ENCODE assay signal across 2 cellular contexts in the genomic region with DNA sequence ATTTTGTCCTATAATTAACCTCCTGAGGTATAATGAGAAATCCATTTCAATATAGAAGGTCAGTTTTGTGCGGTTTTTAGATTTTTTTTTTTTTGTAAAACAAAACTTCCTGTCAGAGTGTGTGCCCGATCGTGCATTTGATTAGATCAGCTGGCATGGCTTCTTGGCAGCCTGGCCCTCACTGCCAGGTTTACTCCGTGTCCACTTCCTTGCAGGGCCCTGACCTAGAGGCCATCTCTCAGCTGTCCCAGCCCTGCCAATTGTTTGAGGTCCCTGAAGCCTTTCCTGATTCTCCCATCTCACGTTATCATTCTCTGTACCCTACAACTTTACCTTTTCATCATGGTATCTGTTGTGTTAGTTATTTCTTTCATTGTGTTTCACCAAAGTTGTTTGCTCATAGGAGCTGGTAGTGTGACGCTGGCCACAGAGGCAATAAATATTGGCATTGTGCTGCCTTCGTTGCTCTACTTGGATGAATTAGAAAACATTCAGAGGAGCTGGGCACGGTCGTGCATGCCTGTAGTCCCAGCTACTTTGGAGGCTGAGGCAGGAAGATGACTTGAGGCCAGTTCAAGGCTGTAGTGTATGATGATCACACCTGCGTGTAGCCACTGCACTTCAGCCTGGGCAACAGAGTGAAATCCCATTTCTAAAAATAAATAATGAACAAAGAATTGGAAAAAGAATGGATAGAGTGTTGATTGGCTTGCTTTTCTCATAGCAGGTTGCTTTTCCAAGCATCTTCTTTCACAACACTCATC.
TF ChIP-seq lines count a peak whose summit lies in the region.

No MANE protein-coding gene starts in this region.

TF ChIP-seq in GM23338, 12 proteins besides CTCF, POLR2A, EP300 and RAD21 (continued from another document):
- TF ChIP-seq CREB1 (CRISPR knock-in tag; IDR thresholded peaks at IDR 0.05; ENCODE audit: low read depth) (no peak), ZNF114 (CRISPR knock-in tag; IDR thresholded peaks at IDR 0.05) (no peak), EZH2 (IDR thresholded peaks at IDR 0.05; ENCODE audit: low read depth, unreplicated experiment) (no peak), NANOG (IDR thresholded peaks at IDR 0.05; ENCODE audit: borderline replicate concordance) (no peak)
- TF ChIP-seq, protein P1, sequence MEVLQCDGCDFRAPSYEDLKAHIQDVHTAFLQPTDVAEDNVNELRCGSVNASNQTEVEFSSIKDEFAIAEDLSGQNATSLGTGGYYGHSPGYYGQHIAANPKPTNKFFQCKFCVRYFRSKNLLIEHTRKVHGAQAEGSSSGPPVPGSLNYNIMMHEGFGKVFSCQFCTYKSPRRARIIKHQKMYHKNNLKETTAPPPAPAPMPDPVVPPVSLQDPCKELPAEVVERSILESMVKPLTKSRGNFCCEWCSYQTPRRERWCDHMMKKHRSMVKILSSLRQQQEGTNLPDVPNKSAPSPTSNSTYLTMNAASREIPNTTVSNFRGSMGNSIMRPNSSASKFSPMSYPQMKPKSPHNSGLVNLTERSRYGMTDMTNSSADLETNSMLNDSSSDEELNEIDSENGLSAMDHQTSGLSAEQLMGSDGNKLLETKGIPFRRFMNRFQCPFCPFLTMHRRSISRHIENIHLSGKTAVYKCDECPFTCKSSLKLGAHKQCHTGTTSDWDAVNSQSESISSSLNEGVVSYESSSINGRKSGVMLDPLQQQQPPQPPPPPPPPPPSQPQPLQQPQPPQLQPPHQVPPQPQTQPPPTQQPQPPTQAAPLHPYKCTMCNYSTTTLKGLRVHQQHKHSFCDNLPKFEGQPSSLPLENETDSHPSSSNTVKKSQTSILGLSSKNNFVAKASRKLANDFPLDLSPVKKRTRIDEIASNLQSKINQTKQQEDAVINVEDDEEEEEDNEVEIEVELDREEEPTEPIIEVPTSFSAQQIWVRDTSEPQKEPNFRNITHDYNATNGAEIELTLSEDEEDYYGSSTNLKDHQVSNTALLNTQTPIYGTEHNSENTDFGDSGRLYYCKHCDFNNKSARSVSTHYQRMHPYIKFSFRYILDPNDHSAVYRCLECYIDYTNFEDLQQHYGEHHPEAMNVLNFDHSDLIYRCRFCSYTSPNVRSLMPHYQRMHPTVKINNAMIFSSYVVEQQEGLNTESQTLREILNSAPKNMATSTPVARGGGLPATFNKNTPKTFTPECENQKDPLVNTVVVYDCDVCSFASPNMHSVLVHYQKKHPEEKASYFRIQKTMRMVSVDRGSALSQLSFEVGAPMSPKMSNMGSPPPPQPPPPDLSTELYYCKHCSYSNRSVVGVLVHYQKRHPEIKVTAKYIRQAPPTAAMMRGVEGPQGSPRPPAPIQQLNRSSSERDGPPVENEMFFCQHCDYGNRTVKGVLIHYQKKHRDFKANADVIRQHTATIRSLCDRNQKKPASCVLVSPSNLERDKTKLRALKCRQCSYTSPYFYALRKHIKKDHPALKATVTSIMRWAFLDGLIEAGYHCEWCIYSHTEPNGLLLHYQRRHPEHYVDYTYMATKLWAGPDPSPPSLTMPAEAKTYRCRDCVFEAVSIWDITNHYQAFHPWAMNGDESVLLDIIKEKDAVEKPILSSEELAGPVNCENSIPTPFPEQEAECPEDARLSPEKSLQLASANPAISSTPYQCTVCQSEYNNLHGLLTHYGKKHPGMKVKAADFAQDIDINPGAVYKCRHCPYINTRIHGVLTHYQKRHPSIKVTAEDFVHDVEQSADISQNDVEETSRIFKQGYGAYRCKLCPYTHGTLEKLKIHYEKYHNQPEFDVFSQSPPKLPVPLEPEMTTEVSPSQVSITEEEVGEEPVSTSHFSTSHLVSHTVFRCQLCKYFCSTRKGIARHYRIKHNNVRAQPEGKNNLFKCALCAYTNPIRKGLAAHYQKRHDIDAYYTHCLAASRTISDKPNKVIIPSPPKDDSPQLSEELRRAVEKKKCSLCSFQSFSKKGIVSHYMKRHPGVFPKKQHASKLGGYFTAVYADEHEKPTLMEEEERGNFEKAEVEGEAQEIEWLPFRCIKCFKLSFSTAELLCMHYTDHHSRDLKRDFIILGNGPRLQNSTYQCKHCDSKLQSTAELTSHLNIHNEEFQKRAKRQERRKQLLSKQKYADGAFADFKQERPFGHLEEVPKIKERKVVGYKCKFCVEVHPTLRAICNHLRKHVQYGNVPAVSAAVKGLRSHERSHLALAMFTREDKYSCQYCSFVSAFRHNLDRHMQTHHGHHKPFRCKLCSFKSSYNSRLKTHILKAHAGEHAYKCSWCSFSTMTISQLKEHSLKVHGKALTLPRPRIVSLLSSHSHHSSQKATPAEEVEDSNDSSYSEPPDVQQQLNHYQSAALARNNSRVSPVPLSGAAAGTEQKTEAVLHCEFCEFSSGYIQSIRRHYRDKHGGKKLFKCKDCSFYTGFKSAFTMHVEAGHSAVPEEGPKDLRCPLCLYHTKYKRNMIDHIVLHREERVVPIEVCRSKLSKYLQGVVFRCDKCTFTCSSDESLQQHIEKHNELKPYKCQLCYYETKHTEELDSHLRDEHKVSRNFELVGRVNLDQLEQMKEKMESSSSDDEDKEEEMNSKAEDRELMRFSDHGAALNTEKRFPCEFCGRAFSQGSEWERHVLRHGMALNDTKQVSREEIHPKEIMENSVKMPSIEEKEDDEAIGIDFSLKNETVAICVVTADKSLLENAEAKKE (CRISPR knock-in tag; IDR thresholded peaks at IDR 0.05) = no peak
- TF ChIP-seq, protein P2, sequence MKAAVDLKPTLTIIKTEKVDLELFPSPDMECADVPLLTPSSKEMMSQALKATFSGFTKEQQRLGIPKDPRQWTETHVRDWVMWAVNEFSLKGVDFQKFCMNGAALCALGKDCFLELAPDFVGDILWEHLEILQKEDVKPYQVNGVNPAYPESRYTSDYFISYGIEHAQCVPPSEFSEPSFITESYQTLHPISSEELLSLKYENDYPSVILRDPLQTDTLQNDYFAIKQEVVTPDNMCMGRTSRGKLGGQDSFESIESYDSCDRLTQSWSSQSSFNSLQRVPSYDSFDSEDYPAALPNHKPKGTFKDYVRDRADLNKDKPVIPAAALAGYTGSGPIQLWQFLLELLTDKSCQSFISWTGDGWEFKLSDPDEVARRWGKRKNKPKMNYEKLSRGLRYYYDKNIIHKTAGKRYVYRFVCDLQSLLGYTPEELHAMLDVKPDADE (IDR thresholded peaks at IDR 0.05) = no peak

TF ChIP-seq in WTC11, 78 proteins besides CTCF, POLR2A, EP300 and RAD21 (continued from another document):
- TF ChIP-seq, protein P3, sequence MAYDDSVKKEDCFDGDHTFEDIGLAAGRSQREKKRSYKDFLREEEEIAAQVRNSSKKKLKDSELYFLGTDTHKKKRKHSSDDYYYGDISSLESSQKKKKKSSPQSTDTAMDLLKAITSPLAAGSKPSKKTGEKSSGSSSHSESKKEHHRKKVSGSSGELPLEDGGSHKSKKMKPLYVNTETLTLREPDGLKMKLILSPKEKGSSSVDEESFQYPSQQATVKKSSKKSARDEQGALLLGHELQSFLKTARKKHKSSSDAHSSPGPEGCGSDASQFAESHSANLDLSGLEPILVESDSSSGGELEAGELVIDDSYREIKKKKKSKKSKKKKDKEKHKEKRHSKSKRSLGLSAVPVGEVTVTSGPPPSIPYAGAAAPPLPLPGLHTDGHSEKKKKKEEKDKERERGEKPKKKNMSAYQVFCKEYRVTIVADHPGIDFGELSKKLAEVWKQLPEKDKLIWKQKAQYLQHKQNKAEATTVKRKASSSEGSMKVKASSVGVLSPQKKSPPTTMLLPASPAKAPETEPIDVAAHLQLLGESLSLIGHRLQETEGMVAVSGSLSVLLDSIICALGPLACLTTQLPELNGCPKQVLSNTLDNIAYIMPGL (CRISPR knock-in tag; IDR thresholded peaks at IDR 0.05) = no peak
- TF ChIP-seq, protein P4, sequence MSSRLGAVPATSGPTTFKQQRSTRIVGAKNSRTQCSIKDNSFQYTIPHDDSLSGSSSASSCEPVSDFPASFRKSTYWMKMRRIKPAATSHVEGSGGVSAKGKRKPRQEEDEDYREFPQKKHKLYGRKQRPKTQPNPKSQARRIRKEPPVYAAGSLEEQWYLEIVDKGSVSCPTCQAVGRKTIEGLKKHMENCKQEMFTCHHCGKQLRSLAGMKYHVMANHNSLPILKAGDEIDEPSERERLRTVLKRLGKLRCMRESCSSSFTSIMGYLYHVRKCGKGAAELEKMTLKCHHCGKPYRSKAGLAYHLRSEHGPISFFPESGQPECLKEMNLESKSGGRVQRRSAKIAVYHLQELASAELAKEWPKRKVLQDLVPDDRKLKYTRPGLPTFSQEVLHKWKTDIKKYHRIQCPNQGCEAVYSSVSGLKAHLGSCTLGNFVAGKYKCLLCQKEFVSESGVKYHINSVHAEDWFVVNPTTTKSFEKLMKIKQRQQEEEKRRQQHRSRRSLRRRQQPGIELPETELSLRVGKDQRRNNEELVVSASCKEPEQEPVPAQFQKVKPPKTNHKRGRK (CRISPR knock-in tag; IDR thresholded peaks at IDR 0.05; ENCODE audit: borderline replicate concordance) = no peak
- TF ChIP-seq SMAD3 (CRISPR knock-in tag; IDR thresholded peaks at IDR 0.05; ENCODE audit: borderline replicate concordance) = no peak
- TF ChIP-seq, protein P5, sequence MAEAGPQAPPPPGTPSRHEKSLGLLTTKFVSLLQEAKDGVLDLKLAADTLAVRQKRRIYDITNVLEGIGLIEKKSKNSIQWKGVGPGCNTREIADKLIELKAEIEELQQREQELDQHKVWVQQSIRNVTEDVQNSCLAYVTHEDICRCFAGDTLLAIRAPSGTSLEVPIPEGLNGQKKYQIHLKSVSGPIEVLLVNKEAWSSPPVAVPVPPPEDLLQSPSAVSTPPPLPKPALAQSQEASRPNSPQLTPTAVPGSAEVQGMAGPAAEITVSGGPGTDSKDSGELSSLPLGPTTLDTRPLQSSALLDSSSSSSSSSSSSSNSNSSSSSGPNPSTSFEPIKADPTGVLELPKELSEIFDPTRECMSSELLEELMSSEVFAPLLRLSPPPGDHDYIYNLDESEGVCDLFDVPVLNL (CRISPR knock-in tag; IDR thresholded peaks at IDR 0.05; ENCODE audit: borderline replicate concordance, low read depth) = no peak
- TF ChIP-seq, protein P6, sequence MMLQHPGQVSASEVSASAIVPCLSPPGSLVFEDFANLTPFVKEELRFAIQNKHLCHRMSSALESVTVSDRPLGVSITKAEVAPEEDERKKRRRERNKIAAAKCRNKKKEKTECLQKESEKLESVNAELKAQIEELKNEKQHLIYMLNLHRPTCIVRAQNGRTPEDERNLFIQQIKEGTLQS (CRISPR knock-in tag; conservative IDR thresholded peaks at IDR 0.05) = no peak
- no peak for TF ChIP-seq ZBTB21 (CRISPR knock-in tag; IDR thresholded peaks at IDR 0.05; ENCODE audit: borderline replicate concordance)
- TF ChIP-seq TP53 (CRISPR knock-in tag; IDR thresholded peaks at IDR 0.05) = no peak
- no peak for TF ChIP-seq NR3C1 (CRISPR knock-in tag; conservative IDR thresholded peaks at IDR 0.05; ENCODE audit: low read depth)
- no peak for TF ChIP-seq NFYB (CRISPR knock-in tag; conservative IDR thresholded peaks at IDR 0.05; ENCODE audit: low read depth)
- no peak for TF ChIP-seq MXD4 (CRISPR knock-in tag; IDR thresholded peaks at IDR 0.05; ENCODE audit: borderline replicate concordance)
- no peak for TF ChIP-seq MYBL2 (CRISPR knock-in tag; IDR thresholded peaks at IDR 0.05)
- TF ChIP-seq, protein P7, sequence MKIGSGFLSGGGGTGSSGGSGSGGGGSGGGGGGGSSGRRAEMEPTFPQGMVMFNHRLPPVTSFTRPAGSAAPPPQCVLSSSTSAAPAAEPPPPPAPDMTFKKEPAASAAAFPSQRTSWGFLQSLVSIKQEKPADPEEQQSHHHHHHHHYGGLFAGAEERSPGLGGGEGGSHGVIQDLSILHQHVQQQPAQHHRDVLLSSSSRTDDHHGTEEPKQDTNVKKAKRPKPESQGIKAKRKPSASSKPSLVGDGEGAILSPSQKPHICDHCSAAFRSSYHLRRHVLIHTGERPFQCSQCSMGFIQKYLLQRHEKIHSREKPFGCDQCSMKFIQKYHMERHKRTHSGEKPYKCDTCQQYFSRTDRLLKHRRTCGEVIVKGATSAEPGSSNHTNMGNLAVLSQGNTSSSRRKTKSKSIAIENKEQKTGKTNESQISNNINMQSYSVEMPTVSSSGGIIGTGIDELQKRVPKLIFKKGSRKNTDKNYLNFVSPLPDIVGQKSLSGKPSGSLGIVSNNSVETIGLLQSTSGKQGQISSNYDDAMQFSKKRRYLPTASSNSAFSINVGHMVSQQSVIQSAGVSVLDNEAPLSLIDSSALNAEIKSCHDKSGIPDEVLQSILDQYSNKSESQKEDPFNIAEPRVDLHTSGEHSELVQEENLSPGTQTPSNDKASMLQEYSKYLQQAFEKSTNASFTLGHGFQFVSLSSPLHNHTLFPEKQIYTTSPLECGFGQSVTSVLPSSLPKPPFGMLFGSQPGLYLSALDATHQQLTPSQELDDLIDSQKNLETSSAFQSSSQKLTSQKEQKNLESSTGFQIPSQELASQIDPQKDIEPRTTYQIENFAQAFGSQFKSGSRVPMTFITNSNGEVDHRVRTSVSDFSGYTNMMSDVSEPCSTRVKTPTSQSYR (CRISPR knock-in tag; IDR thresholded peaks at IDR 0.05) = no peak
- TF ChIP-seq ATF1 (CRISPR knock-in tag; IDR thresholded peaks at IDR 0.05) = no peak
- TF ChIP-seq ZNF416 (CRISPR knock-in tag; IDR thresholded peaks at IDR 0.05) = no peak
